ENCODE assay signal across 8 cellular contexts in the genomic region with DNA sequence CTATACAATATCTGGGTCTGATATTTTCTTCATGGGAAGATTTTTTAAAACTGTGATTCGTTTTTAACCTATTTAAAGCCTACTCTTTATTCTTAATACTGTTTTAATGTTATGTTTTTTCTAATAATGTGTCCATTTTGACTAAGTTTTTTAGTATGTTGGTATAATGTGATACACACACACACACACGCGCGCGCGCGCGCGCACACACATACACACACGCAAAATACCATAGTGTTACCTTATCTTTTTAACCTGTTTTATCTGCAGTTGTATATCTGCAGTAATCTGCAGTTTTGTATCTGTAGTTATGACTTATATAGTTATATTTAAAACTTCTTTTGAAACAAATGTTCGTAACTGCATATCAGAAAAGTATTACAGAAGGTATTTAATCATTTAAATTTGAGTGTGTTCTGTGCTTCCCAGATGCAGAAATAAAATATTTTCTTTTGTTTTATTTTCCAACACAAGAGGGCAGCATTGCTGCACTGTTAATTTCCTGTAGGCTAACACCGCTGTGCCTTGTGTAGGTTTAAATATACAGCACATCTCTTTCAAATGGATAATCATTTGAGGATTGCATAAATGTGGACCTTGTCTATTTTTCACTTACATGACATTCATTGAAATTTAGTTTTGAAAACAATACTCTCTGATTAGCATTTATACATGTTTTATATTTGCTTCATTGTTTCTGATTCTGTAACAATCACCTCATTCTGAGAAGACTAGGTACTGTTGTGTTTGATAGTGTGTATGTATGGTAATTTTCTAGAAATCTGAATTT.
DNase-seq lines count a peak whose midpoint lies in the region; ATAC-seq, FAIRE-seq and TF ChIP-seq lines count a peak whose summit lies in the region.

No MANE protein-coding gene starts in this region.

- no peak for TF ChIP-seq POLR2A in H54 (IDR thresholded peaks at IDR 0.05; ENCODE audit: low read depth, low read length)

- H3K4me1 ChIP-seq in cardiac muscle cell (ENCODE audit: low read depth) = no peaks in the 10 kb centered on the region
- peaks cover 11% of the 10 kb centered on the region for H3K4me1 ChIP-seq in osteoblast (ENCODE audit: insufficient read depth, low read length)

- peak; percentile 66 to 71 for DNase-seq in cardiac muscle cell (ENCODE audit: low read depth in 1 of 2, low spot score in 1 of 2)
- DNase-seq in Right ventricle myocardium inferior (ENCODE audit: missing footprints) = no peak
- DNase-seq in H54 (ENCODE audit: insufficient read length, low spot score) = no peak
- DNase-seq in NCI-H1092 treated with DMSO at 0.1 percent for 48 hours (lab: John Stamatoyannopoulos, UW) = peak; percentile 24
- peak; percentile 28 for DNase-seq in fibroblast of gingiva (ENCODE audit: low read depth)
- peak; percentile 22 for DNase-seq in osteoblast (ENCODE audit: insufficient read length, low spot score, missing footprints)

- H3K4me3 ChIP-seq in cardiac muscle cell (no peak overlapping the region), osteoblast (ENCODE audit: insufficient read depth, low read length) (no peak overlapping the region)

- TF ChIP-seq CTCF in cardiac muscle cell (IDR thresholded peaks at IDR 0.05; ENCODE audit: low read depth, low read length) (peak; percentile 37), osteoblast (IDR thresholded peaks at IDR 0.05; ENCODE audit: extremely low read depth, low read depth, low read length) (peak; percentile 61)

- H2AFZ ChIP-seq in osteoblast (ENCODE audit: low read length) = no peak overlapping the region

- intact Hi-C loops in Right ventricle myocardium inferior (cut with DNase I) = loop anchor here (2.0 to 5.0 kb wide), 2 partner anchors 488 to 769 kb away; no protein-coding TSS in a partner anchor

- no peak for ATAC-seq in Right ventricle myocardium inferior
- ATAC-seq in GM21423 (IDR thresholded peaks at IDR 0.05; ENCODE audit: unreplicated experiment) = no peak

- H3K36me3 ChIP-seq in cardiac muscle cell (no peaks in the 10 kb centered on the region), osteoblast (ENCODE audit: insufficient read depth, low read length) (no peaks in the 10 kb centered on the region)

- H3K27ac ChIP-seq in cardiac muscle cell = no peak overlapping the region
- peak overlapping the region; percentile 38 for H3K27ac ChIP-seq in osteoblast (ENCODE audit: low read depth, low read length)

- H3K79me2 ChIP-seq in osteoblast (ENCODE audit: insufficient read depth, low read length) = no peaks in the 10 kb centered on the region

- peak; percentile 80 for FAIRE-seq in H54 (lab: Jason Lieb, UNC)
- peak; percentile 97 for FAIRE-seq in TTC549 (lab: Jason Lieb, UNC)

- no peak overlapping the region for H3K4me2 ChIP-seq in osteoblast (ENCODE audit: insufficient read depth, low read length)

- H3K9me3 ChIP-seq in cardiac muscle cell (ENCODE audit: low read depth) = no peaks in the 10 kb centered on the region
- H3K9me3 ChIP-seq in osteoblast (ENCODE audit: low read depth, low read length) = no peaks in the 10 kb centered on the region

- H3K27me3 ChIP-seq in cardiac muscle cell (no peaks in the 10 kb centered on the region), osteoblast (ENCODE audit: insufficient read depth, low read length) (no peaks in the 10 kb centered on the region)

- H4K20me1 ChIP-seq in osteoblast (ENCODE audit: insufficient read depth, low read length) = no peaks in the 10 kb centered on the region

Comparison
In these comparisons a context has a peak if more than half of its experiments do, and no peak if none do; other contexts are left out.
1. DNase-seq: peak in cardiac muscle cell (2 of 2), NCI-H1092 treated with DMSO at 0.1 percent for 48 hours (single experiment), fibroblast of gingiva (single experiment) and osteoblast (single experiment); none in Right ventricle myocardium inferior (single experiment) and H54 (single experiment).